In genomic region chr16:19841184-19841583, GRCh38 we compare ENCODE assay signal across 26 cellular contexts. TPM values are rescaled to one million over a fixed set of nuclear protein-coding genes. Genes with fewer than 3 reads are reported as not detected.
"Had no signal": no experiment of that assay in that cellular context is flagged by ENCODE, and none has a peak within 500 bp of the region (broad histone marks: within the 10 kb centered on the region; RNA-seq: fewer than 3 reads in every experiment).

No MANE protein-coding gene starts in this region.

- H3K27me3 ChIP-seq: adrenal gland, ascending aorta, brain microvascular endothelial cell, colonic mucosa, dorsolateral prefrontal cortex, esophagus muscularis mucosa, right lobe of liver, tibial artery had no signal

- H3K4me3 ChIP-seq: adrenal gland, ascending aorta, colonic mucosa, dorsolateral prefrontal cortex, esophagus muscularis mucosa, lung, prostate gland, right lobe of liver, tibial artery had no signal

- DNase-seq: activated B cell treated with CpG ODN at 0.5 μM for 24 hours; activated CD4-positive, alpha-beta T cell treated with anti-CD3 and anti-CD28 coated beads for 36 hours; activated CD4-positive, alpha-beta T cell treated with anti-CD3 and anti-CD28 coated beads, Interleukin-2, amount 50 U/mL, for 48 hours; activated CD8-positive, alpha-beta memory T cell treated with anti-CD3 and anti-CD28 coated beads, Interleukin-2, amount 50 U/mL, for 48 hours; activated naive CD4-positive, alpha-beta T cell; activated T-cell treated with anti-CD3 and anti-CD28 coated beads, Interleukin-2, amount 50 U/mL, for 4 hours; brain microvascular endothelial cell; colonic mucosa; dorsolateral prefrontal cortex; effector memory CD8-positive, alpha-beta T cell; natural killer cell; right lobe of liver; small intestine; stimulated activated CD4-positive, alpha-beta T cell treated with anti-CD3 and anti-CD28 coated beads, Interleukin-2, amount 100 ng/mL, for 24 hours; stimulated activated naive CD8-positive, alpha-beta T cell treated with anti-CD3 and anti-CD28 coated beads, Interleukin-15, amount 100 ng/mL, for 72 hours; T-helper 17 cell; tibial artery had no signal

- H3K36me3 Mint-ChIP-seq: activated naive CD8-positive, alpha-beta T cell; natural killer cell; stimulated activated effector memory CD8-positive, alpha-beta T cell treated with anti-CD3 and anti-CD28 coated beads, Interleukin-12 subunit alpha, Interleukin-12 subunit beta, amount 100 ng/mL, for 72 hours had no signal

- ATAC-seq: activated CD4-positive, alpha-beta T cell treated with anti-CD3 and anti-CD28 coated beads for 36 hours; activated T-cell treated with anti-CD3 and anti-CD28 coated beads, Interleukin-2, amount 50 U/mL, for 4 hours; effector memory CD8-positive, alpha-beta T cell; natural killer cell; right lobe of liver; stimulated activated effector memory CD8-positive, alpha-beta T cell treated with anti-CD3 and anti-CD28 coated beads, Interleukin-12 subunit alpha, Interleukin-12 subunit beta, amount 100 ng/mL, for 72 hours; stimulated activated naive CD8-positive, alpha-beta T cell treated with anti-CD3 and anti-CD28 coated beads, Interleukin-15, amount 100 ng/mL, for 72 hours; T-helper 17 cell had no signal

- H3K4me1 Mint-ChIP-seq: activated B cell treated with CpG ODN at 0.5 μM for 24 hours; activated CD4-positive, alpha-beta T cell treated with anti-CD3 and anti-CD28 coated beads for 36 hours; natural killer cell; stimulated activated effector memory CD8-positive, alpha-beta T cell treated with anti-CD3 and anti-CD28 coated beads, Interleukin-12 subunit alpha, Interleukin-12 subunit beta, amount 100 ng/mL, for 72 hours; stimulated activated naive CD8-positive, alpha-beta T cell treated with anti-CD3 and anti-CD28 coated beads, Interleukin-15, amount 100 ng/mL, for 72 hours had no signal

- H3K4me1 ChIP-seq: ascending aorta, colonic mucosa, prostate gland, right lobe of liver, tibial artery had no signal

- H3K27me3 Mint-ChIP-seq: activated B cell treated with CpG ODN at 0.5 μM for 24 hours; activated CD4-positive, alpha-beta T cell treated with anti-CD3 and anti-CD28 coated beads for 36 hours; activated naive CD8-positive, alpha-beta T cell; stimulated activated naive CD8-positive, alpha-beta T cell treated with anti-CD3 and anti-CD28 coated beads, Interleukin-15, amount 100 ng/mL, for 72 hours; T-helper 17 cell had no signal

- H3K4me3 Mint-ChIP-seq: activated B cell treated with CpG ODN at 0.5 μM for 24 hours; activated CD4-positive, alpha-beta T cell treated with anti-CD3 and anti-CD28 coated beads for 36 hours; activated naive CD8-positive, alpha-beta T cell; activated T-cell treated with anti-CD3 and anti-CD28 coated beads, Interleukin-2, amount 50 U/mL, for 4 hours; effector memory CD8-positive, alpha-beta T cell; natural killer cell; stimulated activated effector memory CD8-positive, alpha-beta T cell treated with anti-CD3 and anti-CD28 coated beads, Interleukin-12 subunit alpha, Interleukin-12 subunit beta, amount 100 ng/mL, for 72 hours; stimulated activated naive CD8-positive, alpha-beta T cell treated with anti-CD3 and anti-CD28 coated beads, Interleukin-15, amount 100 ng/mL, for 72 hours; T-helper 17 cell had no signal

- H3K27ac ChIP-seq: adrenal gland, ascending aorta, brain microvascular endothelial cell, colonic mucosa, esophagus muscularis mucosa, prostate gland, right lobe of liver, tibial artery had no signal

- H3K27ac Mint-ChIP-seq: activated B cell treated with CpG ODN at 0.5 μM for 24 hours; activated CD4-positive, alpha-beta T cell treated with anti-CD3 and anti-CD28 coated beads for 36 hours; activated naive CD8-positive, alpha-beta T cell; activated T-helper 2 cell treated with anti-CD3 and anti-CD28 coated beads, Interferon-gamma antibody, Interleukin-2, Interleukin-4, amounts not matched to agents 10 μg/mL and 5 μg/mL and 100 μg/mL, durations not matched to agents 14 hours and 24 hours and 36 hours; effector memory CD8-positive, alpha-beta T cell; natural killer cell; stimulated activated effector memory CD8-positive, alpha-beta T cell treated with anti-CD3 and anti-CD28 coated beads, Interleukin-12 subunit alpha, Interleukin-12 subunit beta, amount 100 ng/mL, for 72 hours; stimulated activated naive CD8-positive, alpha-beta T cell treated with anti-CD3 and anti-CD28 coated beads, Interleukin-15, amount 100 ng/mL, for 72 hours; T-helper 17 cell had no signal

- H3K36me3 ChIP-seq: adrenal gland, ascending aorta, brain microvascular endothelial cell, colonic mucosa, esophagus muscularis mucosa, prostate gland, right lobe of liver, tibial artery had no signal

- H3K9me3 ChIP-seq: adrenal gland, ascending aorta, colonic mucosa, esophagus muscularis mucosa, prostate gland, right lobe of liver, tibial artery had no signal

- H3K9me3 Mint-ChIP-seq: activated B cell treated with CpG ODN at 0.5 μM for 24 hours; activated T-cell treated with anti-CD3 and anti-CD28 coated beads, Interleukin-2, amount 50 U/mL, for 4 hours; activated T-helper 2 cell treated with anti-CD3 and anti-CD28 coated beads, Interferon-gamma antibody, Interleukin-2, Interleukin-4, amounts not matched to agents 10 μg/mL and 5 μg/mL and 100 μg/mL, durations not matched to agents 14 hours and 24 hours and 36 hours; effector memory CD8-positive, alpha-beta T cell; natural killer cell; stimulated activated effector memory CD8-positive, alpha-beta T cell treated with anti-CD3 and anti-CD28 coated beads, Interleukin-12 subunit alpha, Interleukin-12 subunit beta, amount 100 ng/mL, for 72 hours; stimulated activated naive CD8-positive, alpha-beta T cell treated with anti-CD3 and anti-CD28 coated beads, Interleukin-15, amount 100 ng/mL, for 72 hours had no signal

RNA-seq across cellular contexts. Expression of gene GPRC5B, which starts 43.5 kb away (rescaled TPM):
- total RNA-seq: activated CD8-positive, alpha-beta memory T cell treated with anti-CD3 and anti-CD28 coated beads for 36 hours; activated T-helper 2 cell treated with anti-CD3 and anti-CD28 coated beads, Interferon-gamma antibody, Interleukin-2, Interleukin-4, amounts not matched to agents 10 μg/mL and 5 μg/mL and 100 μg/mL, durations not matched to agents 14 hours and 24 hours and 36 hours; natural killer cell had no signal
